ENCODE assay signal across 35 cellular contexts in genomic region chr7:78704504-78704903, GRCh38.
DNase-seq lines count a peak whose midpoint lies in the region; ATAC-seq, FAIRE-seq and TF ChIP-seq lines count a peak whose summit lies in the region.
"Had no signal": no experiment of that assay in that cellular context is flagged by ENCODE, and none has a peak within 500 bp of the region (broad histone marks: within the 10 kb centered on the region; RNA-seq: fewer than 3 reads in every experiment).

No MANE protein-coding gene starts in this region.

- CTCF ChIA-PET in SK-N-SH (lab: Yijun Ruan, JAX), result no interaction called here
- CTCF ChIA-PET in IMR-90 (lab: Yijun Ruan, JAX), result no interaction called here
- CTCF ChIA-PET in K562 (lab: Yijun Ruan, JAX; ENCODE audit: low intra/inter-chr PET ratio), result no interaction called here

- intact Hi-C loops in IMR-90 (cut with micrococcal nuclease) (loop anchor here (10.0 kb wide), 2 partner anchors 50 to 210 kb away; no protein-coding TSS in a partner anchor), K562 (cut with micrococcal nuclease) (no loop called here)

- no peaks in the 10 kb centered on the region for H4K20me1 ChIP-seq in SK-N-SH (ENCODE audit: insufficient read depth)
- no peaks in the 10 kb centered on the region for H4K20me1 ChIP-seq in IMR-90 (ENCODE audit: insufficient read depth, low read length)
- no peaks in the 10 kb centered on the region for H4K20me1 ChIP-seq in K562 (replicated peaks; ENCODE audit: control insufficient read depth, insufficient read depth, low read length)
- H4K20me1 ChIP-seq: BLaER1; BLaER1 treated with 17β-estradiol and CSF1 and Interleukin-3, amounts not matched to agents 10 nM and 100 nM had no signal

- H3K4me2 ChIP-seq in SK-N-SH (no peak overlapping the region), IMR-90 (ENCODE audit: low read depth, low read length) (no peak overlapping the region), K562 (ENCODE audit: insufficient read depth, low read length) (no peak overlapping the region)
- H3K4me2 ChIP-seq: A549; BLaER1; BLaER1 treated with 17β-estradiol and CSF1 and Interleukin-3, amounts not matched to agents 10 nM and 100 nM had no signal

- DNase-seq in SK-N-SH (no peak), IMR-90 (no peak), K562 (ENCODE audit: extremely low read depth in 1 of 4, low spot score in 3 of 4) (no peak), urothelium cell line (ENCODE audit: low spot score) (no peak), COLO829 (ENCODE audit: low spot score) (no peak), foreskin melanocyte (no peak)
- DNase-seq: 8988T; ACHN; AML-193; BE2C; C1 segment of cervical spinal cord; Caco-2; Calu3; CD4-positive, alpha-beta memory T cell; CD4-positive, alpha-beta T cell; CD4-positive, CD25-positive, alpha-beta regulatory T cell; CD8-positive, alpha-beta memory T cell; CD8-positive, alpha-beta T cell; COR-L47; DMS 273 treated with DMSO at 0.1 percent for 48 hours; DMS153; DMS53; DMS79; DMS79 treated with DMSO at 0.1 percent for 48 hours; DND-41; EL had no signal

- H4K91ac ChIP-seq in IMR-90 (ENCODE audit: insufficient read depth, low read depth, low read length), result no peak overlapping the region

- H2AK9ac ChIP-seq in IMR-90 (replicated peaks; ENCODE audit: low read depth, low read length, poor library complexity), result no peak overlapping the region

- 0 out of 2 replicates have a peak overlapping the region, but pooled peaks have one; percentile 23 for H2BK20ac ChIP-seq in IMR-90 (ENCODE audit: low read depth, low read length)

- TF ChIP-seq RAD21 in SK-N-SH (IDR thresholded peaks at IDR 0.05; ENCODE audit: low read length) (no peak), IMR-90 (IDR thresholded peaks at IDR 0.05; ENCODE audit: low read length) (no peak), K562 (CRISPR knock-in tag; conservative IDR thresholded peaks at IDR 0.05 in 1 of 2, IDR thresholded peaks at IDR 0.05 in 1 of 2) (no peak)

- no peak for TF ChIP-seq CTCF in SK-N-SH (IDR thresholded peaks at IDR 0.05)
- TF ChIP-seq CTCF in IMR-90 (conservative IDR thresholded peaks at IDR 0.05; ENCODE audit: low read depth, low read length), result no peak
- TF ChIP-seq CTCF in K562 (IDR thresholded peaks at IDR 0.05 in 2 of 3, conservative IDR thresholded peaks at IDR 0.05 in 1 of 3; ENCODE audit: insufficient read depth in 2 of 3, low read depth in 1 of 3, low read length in 3 of 3), result no peak

- POLR2A ChIA-PET in SK-N-SH (lab: Yijun Ruan, JAX) (no interaction called here), IMR-90 (lab: Charles Lee; ENCODE audit: unreplicated experiment) (no interaction called here), K562 (lab: Yijun Ruan, JAX) (no interaction called here)

- H3K9me2 ChIP-seq in SK-N-SH, result no peaks in the 10 kb centered on the region

- H4K5ac ChIP-seq in IMR-90 (ENCODE audit: low read depth, low read length), result no peak overlapping the region

- H2AFZ ChIP-seq in SK-N-SH (ENCODE audit: low read depth), result no peak overlapping the region
- no peak overlapping the region for H2AFZ ChIP-seq in IMR-90 (replicated peaks; ENCODE audit: low read length, poor library complexity)
- H2AFZ ChIP-seq in K562 (ENCODE audit: low read depth, low read length), result no peak overlapping the region

- peaks cover 0 to 17% of the 10 kb centered on the region in 2 experiments; a peak in 2 of 4 replicates for H3K4me1 ChIP-seq in SK-N-SH (ENCODE audit: control insufficient read depth in 1 of 2, insufficient read depth in 2 of 2, low read depth in 1 of 2, low read length in 1 of 2)
- H3K4me1 ChIP-seq in IMR-90 (ENCODE audit: control insufficient read depth, insufficient read depth, low read length), result peaks cover 2% of the 10 kb centered on the region; the same call in 1 of the 2 replicates
- H3K4me1 ChIP-seq in K562 (replicated peaks in 1 of 2; ENCODE audit: control insufficient read depth in 2 of 2, insufficient read depth in 2 of 2, low read length in 2 of 2), result no peaks in the 10 kb centered on the region
- H3K4me1 ChIP-seq: A549, BE2C, BLaER1, Caco-2 had no signal

- H2AK5ac ChIP-seq in IMR-90 (ENCODE audit: low read depth, low read length), result no peak overlapping the region

- BruUV-seq in IMR-90 (replicated peaks; lab: Mats Ljungman, UMichigan) (no TSS peak), K562 (replicated peaks; lab: Mats Ljungman, UMichigan) (no TSS peak)

- H3K9me1 ChIP-seq in IMR-90 (ENCODE audit: insufficient read depth, low read length) (no peaks in the 10 kb centered on the region), K562 (ENCODE audit: control insufficient read depth, insufficient read depth, low read length) (no peaks in the 10 kb centered on the region)

- H3K27ac ChIP-seq in SK-N-SH (ENCODE audit: low read depth in 2 of 2, low read length in 1 of 2) (no peak overlapping the region), IMR-90 (ENCODE audit: insufficient read depth, low read length) (no peak overlapping the region), K562 (ENCODE audit: extremely low read depth, low read depth, low read length) (no peak overlapping the region)
- H3K27ac ChIP-seq: 22Rv1; A549; BLaER1; BLaER1 treated with 17β-estradiol and CSF1 and Interleukin-3, amounts not matched to agents 10 nM and 100 nM; C4-2B had no signal

- dilution Hi-C loops in IMR-90 (cut with HindIII; ENCODE audit: low sequenced_read_pairs, unreplicated experiment), result no loop called here

- no peak overlapping the region for H3K18ac ChIP-seq in IMR-90 (ENCODE audit: low read depth, low read length)

- no peaks in the 10 kb centered on the region for H3K79me2 ChIP-seq in SK-N-SH (ENCODE audit: insufficient read depth)
- H3K79me2 ChIP-seq in K562 (ENCODE audit: control insufficient read depth, insufficient read depth, low read length), result no peaks in the 10 kb centered on the region

- H3K9me3 ChIP-seq in SK-N-SH (no peaks in the 10 kb centered on the region), IMR-90 (ENCODE audit: control insufficient read depth, insufficient read depth, low read length) (no peaks in the 10 kb centered on the region), K562 (replicated peaks; ENCODE audit: control insufficient read depth, insufficient read depth, low read depth, low read length) (no peaks in the 10 kb centered on the region)
- H3K9me3 ChIP-seq: A549, BE2C, BLaER1, Caco-2 had no signal

- FAIRE-seq in K562 (lab: Jason Lieb, UNC) (no peak), urothelium cell line (lab: Jason Lieb, UNC) (peak; percentile 23)
- FAIRE-seq: A204.1, A549, D721Med had no signal

- peaks cover 0 to 6% of the 10 kb centered on the region in 2 experiments; a peak in 1 of 4 replicates for H3K79me1 ChIP-seq in IMR-90 (ENCODE audit: low read depth in 1 of 2, low read length in 2 of 2)

- TF ChIP-seq EP300 in SK-N-SH (IDR thresholded peaks at IDR 0.05; ENCODE audit: borderline replicate concordance in 1 of 2, low read depth in 1 of 2, low read length in 1 of 2), result no peak
- no peak for TF ChIP-seq EP300 in K562 (IDR thresholded peaks at IDR 0.05; ENCODE audit: low read length)

- H3K4ac ChIP-seq in IMR-90 (ENCODE audit: low read depth, low read length), result no peak overlapping the region; the same call in 1 of the 2 replicates

- TF ChIP-seq POLR2A in IMR-90 (IDR thresholded peaks at IDR 0.05; ENCODE audit: low read depth, low read length) (no peak), K562 (conservative IDR thresholded peaks at IDR 0.05) (no peak)

- H3K36me3 ChIP-seq in SK-N-SH (replicated peaks in 1 of 2; ENCODE audit: control insufficient read depth in 1 of 2, insufficient read depth in 2 of 2, low read length in 1 of 2), result no peaks in the 10 kb centered on the region
- no peaks in the 10 kb centered on the region for H3K36me3 ChIP-seq in IMR-90 (ENCODE audit: control insufficient read depth, insufficient read depth, low read length)
- no peaks in the 10 kb centered on the region for H3K36me3 ChIP-seq in K562 (ENCODE audit: control insufficient read depth, insufficient read depth, low read length)
- H3K36me3 ChIP-seq: BE2C; BLaER1; BLaER1 treated with 17β-estradiol and CSF1 and Interleukin-3, amounts not matched to agents 10 nM and 100 nM had no signal

- 85% methylated on average over 3 of the region's 3 CpGs for WGBS in SK-N-SH (ENCODE audit: low lambda C conversion rate)
- no CpG with 5 or more reads among the region's 3 CpGs for WGBS in IMR-90 (ENCODE audit: extremely low coverage in 2 of 2, insufficient read length in 1 of 2), 2 experiments
- WGBS in K562 (ENCODE audit: insufficient coverage, low coverage, missing lambda C conversion rate), result 0% methylated on average over 2 of the region's 3 CpGs

- in situ Hi-C loops in IMR-90 (cut with MboI; ENCODE audit: low sequenced_read_pairs) (no loop called here), K562 (cut with MboI) (no loop called here)

- H3K56ac ChIP-seq in IMR-90 (ENCODE audit: extremely low read depth, insufficient read depth, low read length), result no peak overlapping the region

- no peak for ATAC-seq in SK-N-SH treated with all-trans-retinoic acid at 6 μM for 48 hours
- no peak for ATAC-seq in IMR-90 (ENCODE audit: low read depth)
- no peak for ATAC-seq in K562
- ATAC-seq in GM19324 (IDR thresholded peaks at IDR 0.05; ENCODE audit: low FRiP score, unreplicated experiment), result no peak
- ATAC-seq: A549; CD8-positive, alpha-beta T cell had no signal

- no peak overlapping the region for H3K23ac ChIP-seq in IMR-90 (ENCODE audit: low read depth, low read length)

- no peak overlapping the region for H2BK5ac ChIP-seq in IMR-90 (ENCODE audit: low read depth, low read length, poor library complexity, severe bottlenecking)

- H3K9ac ChIP-seq in SK-N-SH (no peak overlapping the region), IMR-90 (ENCODE audit: low read depth, low read length) (no peak overlapping the region), K562 (ENCODE audit: insufficient read depth in 1 of 2, low read depth in 2 of 2, low read length in 2 of 2) (no peak overlapping the region)
- H3K9ac ChIP-seq: BLaER1; BLaER1 treated with 17β-estradiol and CSF1 and Interleukin-3, amounts not matched to agents 10 nM and 100 nM had no signal

- no peak overlapping the region for H4K8ac ChIP-seq in IMR-90 (ENCODE audit: low read depth in 2 of 2, low read length in 2 of 2)

- peaks cover 22% of the 10 kb centered on the region for H3F3A ChIP-seq in SK-N-SH (replicated peaks; ENCODE audit: insufficient read depth)

- no peak overlapping the region for H2BK15ac ChIP-seq in IMR-90 (ENCODE audit: low read depth, low read length)

- H3K14ac ChIP-seq in IMR-90 (replicated peaks; ENCODE audit: low read depth, low read length), result no peak overlapping the region

- H3K4me3 ChIP-seq in SK-N-SH (ENCODE audit: low read depth in 2 of 2, low read length in 1 of 2), result no peak overlapping the region
- H3K4me3 ChIP-seq in IMR-90 (ENCODE audit: insufficient read depth, low read depth, low read length), result no peak overlapping the region
- H3K4me3 ChIP-seq in K562, result no peak overlapping the region
- H3K4me3 ChIP-seq: A549; BLaER1; BLaER1 treated with 17β-estradiol and CSF1 and Interleukin-3, amounts not matched to agents 10 nM and 100 nM had no signal

- H3K27me3 ChIP-seq in SK-N-SH (ENCODE audit: insufficient read depth) (no peaks in the 10 kb centered on the region), IMR-90 (ENCODE audit: control insufficient read depth, insufficient read depth, low read length) (no peaks in the 10 kb centered on the region), K562 (ENCODE audit: control insufficient read depth in 2 of 2, insufficient read depth in 2 of 2, low read length in 2 of 2) (no peaks in the 10 kb centered on the region)
- H3K27me3 ChIP-seq: BE2C; BLaER1; BLaER1 treated with 17β-estradiol and CSF1 and Interleukin-3, amounts not matched to agents 10 nM and 100 nM had no signal

- no peak overlapping the region for H2BK120ac ChIP-seq in IMR-90 (ENCODE audit: low read depth, low read length)
